21 cellular contexts compared by ENCODE assay signal in genomic region chr7:142365410-142365842, GRCh38.
"Had no signal": no experiment of that assay in that cellular context is flagged by ENCODE, and none has a peak within 500 bp of the region (broad histone marks: within the 10 kb centered on the region; RNA-seq: fewer than 3 reads in every experiment).

No MANE protein-coding gene starts in this region.

- H3K4me1 ChIP-seq: left lung, prostate gland, right atrium auricular region, tibial nerve, uterus had no signal

- H3K27me3 Mint-ChIP-seq: dendritic cell treated with granulocyte-macrophage colony-stimulating factor and Interleukin-4, amounts not matched to agents 40 ng/mL and 50 ng/mL, for 4 days had no signal

- H3K27ac ChIP-seq: cardiac muscle cell, left lung, prostate gland, right atrium auricular region, tibial nerve, uterus, WERI-Rb-1 had no signal

- H3K36me3 ChIP-seq: cardiac muscle cell, left lung, prostate gland, right atrium auricular region, tibial nerve, uterus, WERI-Rb-1 had no signal

- H3K27ac Mint-ChIP-seq: activated naive CD8-positive, alpha-beta T cell; activated T-helper 1 cell treated with anti-CD3 and anti-CD28 coated beads, Interleukin-12 subunit alpha, Interleukin-12 subunit beta, Interleukin-2, Interleukin-4 antibody, amounts not matched to agents 30 ng/mL and 10 ng/mL and 1 ng/mL, durations not matched to agents 14 hours and 24 hours and 36 hours; dendritic cell treated with granulocyte-macrophage colony-stimulating factor and Interleukin-4, amounts not matched to agents 40 ng/mL and 50 ng/mL, for 4 days had no signal

- H3K27me3 ChIP-seq: cardiac muscle cell, left lung, right atrium auricular region, tibial nerve, uterus had no signal

- FAIRE-seq: keratinocyte had no signal

- H3K9me3 ChIP-seq: prostate gland, uterus had no signal

- H3K4me3 Mint-ChIP-seq: activated naive CD8-positive, alpha-beta T cell; activated T-helper 1 cell treated with anti-CD3 and anti-CD28 coated beads, Interleukin-12 subunit alpha, Interleukin-12 subunit beta, Interleukin-2, Interleukin-4 antibody, amounts not matched to agents 30 ng/mL and 10 ng/mL and 1 ng/mL, durations not matched to agents 14 hours and 24 hours and 36 hours; dendritic cell treated with granulocyte-macrophage colony-stimulating factor and Interleukin-4, amounts not matched to agents 40 ng/mL and 50 ng/mL, for 4 days had no signal

- H3K4me3 ChIP-seq: cardiac muscle cell, left lung, prostate gland, right atrium auricular region, tibial nerve, uterus had no signal

- DNase-seq: activated CD4-positive, alpha-beta T cell treated with anti-CD3 and anti-CD28 coated beads, Interleukin-2, amount 50 U/mL, for 48 hours; activated gamma-delta T cell treated with Interleukin-2 at 50 U/mL for 16 hours; activated T-cell treated with anti-CD3 and anti-CD28 coated beads for 4 hours; effector memory CD4-positive, alpha-beta T cell; foreskin melanocyte; glutamatergic neuron; hippocampal formation; left lung; stimulated activated CD4-positive, alpha-beta T cell treated with anti-CD3 and anti-CD28 coated beads, Interleukin-12 subunit alpha, Interleukin-12 subunit beta, amount 100 ng/mL, for 4 hours; stimulated activated CD4-positive, alpha-beta T cell treated with anti-CD3 and anti-CD28 coated beads, Interleukin-1b, Interleukin-23, amount 100 ng/mL, for 48 hours; stimulated activated naive CD4-positive, alpha-beta T cell treated with Interleukin-2 at 50 U/mL for 16 hours; uterus; WERI-Rb-1 had no signal

- ATAC-seq: left lung had no signal
